35 cellular contexts compared by ENCODE assay signal in genomic region chr4:41597494-41597893, GRCh38.
"Had no signal": no experiment of that assay in that cellular context is flagged by ENCODE, and none has a peak within 500 bp of the region (broad histone marks: within the 10 kb centered on the region; RNA-seq: fewer than 3 reads in every experiment).

No MANE protein-coding gene starts in this region.

- FAIRE-seq: bronchial epithelial cell, TTC549 had no signal

- DNase-seq: activated CD4-positive, alpha-beta T cell treated with anti-CD3 and anti-CD28 coated beads for 1 hour; activated CD4-positive, alpha-beta T cell treated with anti-CD3 and anti-CD28 coated beads for 36 hours; activated CD4-positive, alpha-beta T cell treated with anti-CD3 and anti-CD28 coated beads for 48 hours; activated CD4-positive, alpha-beta T cell treated with anti-CD3 and anti-CD28 coated beads, Interleukin-2, amount 10 ng/mL, durations not matched to agents 7 days and 5 days; activated CD4-positive, alpha-beta T cell treated with anti-CD3 and anti-CD28 coated beads, Interleukin-2, amount 50 U/mL, for 48 hours; activated CD4-positive, CD25-positive, alpha-beta regulatory T cell; activated CD8-positive, alpha-beta memory T cell treated with anti-CD3 and anti-CD28 coated beads, Interleukin-2, amount 50 U/mL, for 4 hours; activated CD8-positive, alpha-beta T cell treated with anti-CD3 and anti-CD28 coated beads for 36 hours; activated effector memory CD4-positive, alpha-beta T cell treated with anti-CD3 and anti-CD28 coated beads, Interleukin-2, amount 50 U/mL, for 16 hours; activated gamma-delta T cell treated with Interleukin-2 at 50 U/mL for 16 hours; activated naive CD4-positive, alpha-beta T cell; activated naive CD4-positive, alpha-beta T cell treated with anti-CD3 and anti-CD28 coated beads for 36 hours; activated naive CD4-positive, alpha-beta T cell treated with anti-CD3 and anti-CD28 coated beads, Interleukin-2, amount 50 U/mL, for 16 hours; activated naive CD8-positive, alpha-beta T cell treated with anti-CD3 and anti-CD28 coated beads for 36 hours; activated T-cell treated with anti-CD3 and anti-CD28 coated beads for 4 hours; activated T-cell treated with anti-CD3 and anti-CD28 coated beads, Interleukin-2, amount 50 U/mL, for 1 hour; activated T-cell treated with anti-CD3 and anti-CD28 coated beads, Interleukin-2, amount 50 U/mL, for 4 hours; activated T-cell treated with anti-CD3 and anti-CD28 coated beads, Interleukin-2, amount 50 U/mL, for 72 hours; adrenal gland; amygdala; anterior cingulate cortex; caudate nucleus; cerebellar nuclear complex; T-helper 1 cell; T-helper 2 cell; T-helper 9 cell; WERI-Rb-1 had no signal

- H3K27ac ChIP-seq: adrenal gland, ascending aorta, cardiac muscle cell, WERI-Rb-1 had no signal

- ATAC-seq: activated CD4-positive, alpha-beta T cell treated with anti-CD3 and anti-CD28 coated beads for 36 hours; activated CD4-positive, CD25-positive, alpha-beta regulatory T cell treated with anti-CD3 and anti-CD28 coated beads, Interleukin-2, amount 50 U/mL, for 24 hours; activated CD8-positive, alpha-beta T cell treated with anti-CD3 and anti-CD28 coated beads for 36 hours; activated naive CD4-positive, alpha-beta T cell treated with anti-CD3 and anti-CD28 coated beads, Interleukin-2, amount 50 U/mL, for 72 hours; activated T-cell treated with anti-CD3 and anti-CD28 coated beads, Interleukin-2, amount 50 U/mL, for 4 hours; activated T-cell treated with anti-CD3 and anti-CD28 coated beads, Interleukin-2, amount 50 U/mL, for 72 hours; activated T-helper 17 cell treated with anti-CD3 and anti-CD28 coated beads, Interleukin-2, amount 50 U/mL, for 72 hours; WTC11 had no signal
